In genomic region chr4:26815199-26815598, GRCh38 we compare ENCODE assay signal across 18 cellular contexts.
"Had no signal": no experiment of that assay in that cellular context is flagged by ENCODE, and none has a peak within 500 bp of the region (broad histone marks: within the 10 kb centered on the region; RNA-seq: fewer than 3 reads in every experiment).

No MANE protein-coding gene starts in this region.

- H3K4me1 ChIP-seq: pancreas had no signal

- H3K4me3 ChIP-seq: coronary artery, pancreas, tibial nerve had no signal

- H3K36me3 ChIP-seq: pancreas, tibial nerve had no signal

- H3K27ac ChIP-seq: coronary artery, pancreas, tibial nerve had no signal

- DNase-seq: activated CD4-positive, alpha-beta T cell treated with anti-CD3 and anti-CD28 coated beads, Interleukin-2, amount 10 ng/mL, durations not matched to agents 7 days and 5 days; activated CD8-positive, alpha-beta memory T cell treated with anti-CD3 and anti-CD28 coated beads, Interleukin-2, amount 50 U/mL, for 4 hours; activated naive CD4-positive, alpha-beta T cell treated with anti-CD3 and anti-CD28 coated beads, Interleukin-2, amount 10 ng/mL, durations not matched to agents 7 days and 5 days; activated naive CD8-positive, alpha-beta T cell treated with anti-CD3 and anti-CD28 coated beads, Interleukin-2, amount 50 U/mL, for 24 hours; activated T-cell treated with anti-CD3 and anti-CD28 coated beads, Interleukin-2, amount 50 U/mL, for 4 hours; anterior cingulate cortex; kidney; mesenchymal stem cell; naive thymus-derived CD4-positive, alpha-beta T cell; pancreas; stimulated activated CD4-positive, alpha-beta T cell treated with anti-CD3 and anti-CD28 coated beads, Interleukin-1b, Interleukin-23, amount 100 ng/mL, for 48 hours; stimulated activated CD8-positive, alpha-beta memory T cell treated with anti-CD3 and anti-CD28 coated beads, Interleukin-4, amount 100 ng/mL, for 48 hours; stimulated activated naive CD4-positive, alpha-beta T cell; T-cell; T-helper 9 cell had no signal

- H3K9me3 ChIP-seq: pancreas, tibial nerve had no signal

- ATAC-seq: activated naive CD8-positive, alpha-beta T cell treated with anti-CD3 and anti-CD28 coated beads, Interleukin-2, amount 50 U/mL, for 24 hours; activated T-cell treated with anti-CD3 and anti-CD28 coated beads, Interleukin-2, amount 50 U/mL, for 4 hours; naive thymus-derived CD4-positive, alpha-beta T cell; pancreas; sciatic nerve; T-cell had no signal

- H3K27me3 ChIP-seq: pancreas, tibial nerve had no signal
